8 cellular contexts compared by ENCODE assay signal in the genomic region with DNA sequence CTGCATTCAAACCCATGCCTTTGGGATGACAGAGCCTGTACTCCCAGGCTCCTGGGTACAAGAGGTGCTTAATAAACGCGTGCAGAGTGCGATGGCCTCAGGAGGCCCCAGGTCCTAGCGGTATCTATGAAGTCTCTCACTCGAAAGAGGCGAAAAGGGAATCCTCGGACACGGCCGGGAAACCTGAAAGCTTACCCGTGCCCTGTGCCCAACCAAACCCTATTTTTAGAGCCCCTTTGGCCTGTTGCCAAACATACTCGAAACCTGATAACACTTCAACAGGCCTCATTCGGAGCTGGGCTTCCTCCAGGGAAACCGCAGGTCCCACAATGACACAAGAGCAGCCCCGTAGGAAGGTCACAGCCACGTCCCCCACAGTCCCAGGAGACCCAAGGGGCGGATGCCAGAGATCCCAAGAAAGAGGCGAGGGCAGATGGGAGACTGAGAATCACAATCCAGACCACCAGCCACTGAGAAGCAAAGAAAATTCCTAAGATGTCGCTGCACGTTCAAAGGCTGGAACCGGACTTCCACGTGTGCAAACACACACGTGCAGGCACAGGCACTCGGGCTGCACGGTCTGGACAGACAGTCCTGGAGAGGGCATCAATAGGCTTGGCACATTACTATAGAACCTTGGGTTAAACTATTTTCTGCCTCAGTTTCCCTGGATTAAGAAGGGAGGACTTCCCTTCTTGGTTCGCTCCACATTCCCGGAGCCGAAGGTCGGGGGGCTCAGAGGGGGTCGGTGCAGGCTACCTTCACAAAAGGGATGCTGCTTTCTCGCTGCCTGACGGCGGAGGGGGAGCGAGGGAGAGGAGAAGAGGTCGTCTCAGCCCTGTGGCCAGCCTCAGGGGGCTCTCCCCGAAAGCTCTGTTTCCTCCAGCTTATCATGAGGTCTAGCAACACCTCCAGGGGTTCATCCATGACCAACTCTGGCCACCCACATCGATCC. TPM values are rescaled to one million over a fixed set of nuclear protein-coding genes. Genes with fewer than 3 reads are reported as not detected.
DNase-seq lines count a peak whose midpoint lies in the region; ATAC-seq and TF ChIP-seq lines count a peak whose summit lies in the region.

No MANE protein-coding gene starts in this region.

- no peak for TF ChIP-seq POLR2A in esophagus squamous epithelium (IDR thresholded peaks at IDR 0.05)

- peaks cover 60 to 88% (median 65%) of the 10 kb centered on the region in 3 donors for H3K4me1 ChIP-seq in esophagus squamous epithelium

- TF ChIP-seq CTCF in esophagus squamous epithelium (IDR thresholded peaks at IDR 0.05) (no peak), foreskin fibroblast (IDR thresholded peaks at IDR 0.05; ENCODE audit: low read depth, low read length) (no peak)

- no peak overlapping the region for H3K27ac Mint-ChIP-seq in T-helper 2 cell treated with Interferon-gamma antibody and Interleukin-4, amounts not matched to agents 5 μg/mL and 100 μg/mL, for 36 hours
- H3K27ac Mint-ChIP-seq in stimulated activated memory B cell treated with anti-CD40 and anti-IgM and Interleukin-4, amounts not matched to agents 10 μg/mL and 1 μg/mL and 100 μg/mL, for 72 hours: peak overlapping the region; percentile 7

- H3K4me3 ChIP-seq in esophagus squamous epithelium (no peak overlapping the region), foreskin fibroblast (ENCODE audit: low read depth in 1 of 2, low read length in 2 of 2) (no peak overlapping the region)

- no peaks in the 10 kb centered on the region for H3K9me3 Mint-ChIP-seq in T-helper 2 cell treated with Interferon-gamma antibody and Interleukin-4, amounts not matched to agents 5 μg/mL and 100 μg/mL, for 36 hours
- H3K9me3 Mint-ChIP-seq in stimulated activated memory B cell treated with anti-CD40 and anti-IgM and Interleukin-4, amounts not matched to agents 10 μg/mL and 1 μg/mL and 100 μg/mL, for 72 hours: no peaks in the 10 kb centered on the region

- peaks cover 62% of the 10 kb centered on the region for H3K27me3 Mint-ChIP-seq in T-helper 2 cell treated with Interferon-gamma antibody and Interleukin-4, amounts not matched to agents 5 μg/mL and 100 μg/mL, for 36 hours (ENCODE audit: low read depth)
- peaks cover 99% of the 10 kb centered on the region for H3K27me3 Mint-ChIP-seq in stimulated activated memory B cell treated with anti-CD40 and anti-IgM and Interleukin-4, amounts not matched to agents 10 μg/mL and 1 μg/mL and 100 μg/mL, for 72 hours

- peaks cover 0 to 12% (median 0%) of the 10 kb centered on the region in 3 donors for H3K36me3 ChIP-seq in esophagus squamous epithelium

- peaks cover 37% of the 10 kb centered on the region for H3K4me1 Mint-ChIP-seq in T-helper 2 cell treated with Interferon-gamma antibody and Interleukin-4, amounts not matched to agents 5 μg/mL and 100 μg/mL, for 36 hours (ENCODE audit: low read depth)
- H3K4me1 Mint-ChIP-seq in stimulated activated memory B cell treated with anti-CD40 and anti-IgM and Interleukin-4, amounts not matched to agents 10 μg/mL and 1 μg/mL and 100 μg/mL, for 72 hours: peaks cover 81% of the 10 kb centered on the region

- H3K27ac ChIP-seq in esophagus squamous epithelium: peak overlapping the region in 3 of 4 donors; percentile 81 to 90 (median 88)

- H3K4me3 Mint-ChIP-seq in T-helper 2 cell treated with Interferon-gamma antibody and Interleukin-4, amounts not matched to agents 5 μg/mL and 100 μg/mL, for 36 hours: peak overlapping the region; percentile 65
- peak overlapping the region; percentile 8 for H3K4me3 Mint-ChIP-seq in stimulated activated memory B cell treated with anti-CD40 and anti-IgM and Interleukin-4, amounts not matched to agents 10 μg/mL and 1 μg/mL and 100 μg/mL, for 72 hours

- H3K9me3 ChIP-seq in esophagus squamous epithelium: no peaks in the 10 kb centered on the region

- DNase-seq in DMS79 (lab: John Stamatoyannopoulos, UW) (peak; percentile 72), esophagus squamous epithelium (lab: John Stamatoyannopoulos, UW) (no peak), foreskin fibroblast (no peak), AG20443 (ENCODE audit: low spot score) (no peak), left lobe of liver (ENCODE audit: low spot score) (no peak)
- DNase-seq in T-helper 2 cell treated with Interferon-gamma antibody and Interleukin-4, amounts not matched to agents 5 μg/mL and 100 μg/mL, for 36 hours (ENCODE audit: low spot score): peak; percentile 57

- 44 to 58% methylated on average over 21 to 28 of the region's 36 CpGs for WGBS in esophagus squamous epithelium, 2 donors

- ATAC-seq in HG03175 (IDR thresholded peaks at IDR 0.05; ENCODE audit: unreplicated experiment) (peak; percentile 55), left lobe of liver (no peak)
- ATAC-seq in stimulated activated memory B cell treated with anti-CD40 and anti-IgM and Interleukin-4, amounts not matched to agents 10 μg/mL and 1 μg/mL and 100 μg/mL, for 72 hours: peak; percentile 83

- H3K36me3 Mint-ChIP-seq in T-helper 2 cell treated with Interferon-gamma antibody and Interleukin-4, amounts not matched to agents 5 μg/mL and 100 μg/mL, for 36 hours (ENCODE audit: low read depth): no peaks in the 10 kb centered on the region
- H3K36me3 Mint-ChIP-seq in stimulated activated memory B cell treated with anti-CD40 and anti-IgM and Interleukin-4, amounts not matched to agents 10 μg/mL and 1 μg/mL and 100 μg/mL, for 72 hours: no peaks in the 10 kb centered on the region

- H3K27me3 ChIP-seq in esophagus squamous epithelium: peaks cover 0 to 68% (median 0%) of the 10 kb centered on the region in 4 donors

- intact Hi-C loops in esophagus squamous epithelium (cut with DNase I): no loop called here

RNA-seq across cellular contexts. Expression of a gene that starts 8.2 kb away (rescaled TPM):
- total RNA-seq in esophagus squamous epithelium (1 to 10 TPM; 1.2 to 6.3 (median 3.7) TPM), left lobe of liver (0.43 TPM)

Comparison
In these comparisons a context has a peak if more than half of its experiments do, and no peak if none do; other contexts are left out.
1. DNase-seq: peak in DMS79 (single experiment) and T-helper 2 cell treated with Interferon-gamma antibody and Interleukin-4, amounts not matched to agents 5 μg/mL and 100 μg/mL, for 36 hours (single experiment); none in esophagus squamous epithelium (single experiment), foreskin fibroblast (0 of 2), AG20443 (single experiment) and left lobe of liver (single experiment).